15 cellular contexts compared by ENCODE assay signal in the genomic region with DNA sequence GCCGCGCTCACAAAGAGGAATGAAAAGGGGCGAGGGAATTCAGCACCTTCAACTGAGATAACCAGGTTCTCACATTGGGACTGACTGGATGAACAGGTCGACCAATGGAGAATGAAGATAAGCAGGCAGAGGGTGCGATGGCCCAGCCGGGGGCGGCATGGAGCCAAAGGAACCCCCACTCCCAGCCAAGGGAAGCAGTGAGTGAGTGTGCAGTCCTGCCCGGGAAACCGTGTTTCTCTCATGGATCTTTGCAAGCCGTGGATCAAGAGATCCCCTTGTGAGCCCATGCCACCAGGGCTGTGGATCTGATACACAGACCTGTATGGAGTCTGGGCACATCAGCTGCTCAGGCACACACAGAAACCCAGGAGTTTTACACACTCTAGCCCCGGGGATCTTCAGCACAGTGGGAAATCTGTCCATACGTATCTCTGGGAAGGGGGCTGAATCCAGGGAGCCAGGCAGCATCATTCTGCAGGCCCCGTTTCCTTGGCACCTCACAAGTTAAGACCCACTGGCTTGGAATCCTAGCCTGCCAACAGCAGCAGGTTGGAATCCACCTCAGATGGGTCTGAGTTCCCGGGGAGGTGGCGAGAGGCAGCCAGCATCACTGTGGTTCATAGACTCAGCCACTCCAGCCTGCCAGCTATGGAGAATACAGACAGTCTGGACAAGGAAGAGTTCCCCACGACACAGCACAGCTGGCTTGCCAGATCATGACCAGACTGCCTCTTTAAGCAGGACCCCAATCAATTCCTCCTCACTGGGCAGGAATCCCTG. TPM values are rescaled to one million over a fixed set of nuclear protein-coding genes. Genes with fewer than 3 reads are reported as not detected.
"Had no signal": no experiment of that assay in that cellular context is flagged by ENCODE, and none has a peak within 500 bp of the region (broad histone marks: within the 10 kb centered on the region; RNA-seq: fewer than 3 reads in every experiment).

No MANE protein-coding gene starts in this region.

RNA-seq across cellular contexts. Expression of a gene that starts 53.3 kb away (rescaled TPM):
- total RNA-seq: breast epithelium, dorsolateral prefrontal cortex, gastroesophageal sphincter, heart left ventricle, liver, lung microvascular endothelial cell, myocyte, natural killer cell, neural crest cell, osteoblast, progenitor cell of endocrine pancreas, spleen, suprapubic skin had no signal
- polyA plus RNA-seq: heart left ventricle, immature natural killer cell, keratinocyte, liver, spleen had no signal
